Comparison of ENCODE assay signal across 11 cellular contexts in genomic region chr15:92968926-92969664, GRCh38.
DNase-seq lines count a peak whose midpoint lies in the region; ATAC-seq and TF ChIP-seq lines count a peak whose summit lies in the region.
"Had no signal": no experiment of that assay in that cellular context is flagged by ENCODE, and none has a peak within 500 bp of the region (broad histone marks: within the 10 kb centered on the region; RNA-seq: fewer than 3 reads in every experiment).

No MANE protein-coding gene starts in this region.

- H3K4me3 Mint-ChIP-seq in activated naive CD8-positive, alpha-beta T cell treated with anti-CD3 and anti-CD28 coated beads, Interleukin-2, amount 10 ng/mL, durations not matched to agents 7 days and 5 days, result no peak overlapping the region

- H3K36me3 ChIP-seq in hepatocyte (replicated peaks; ENCODE audit: insufficient read depth, low read depth) (peaks cover under 1% of the 10 kb centered on the region), spleen (peaks cover 7 to 99% (median 84%) of the 10 kb centered on the region in 6 donors)

- no peak overlapping the region for H3K4me3 ChIP-seq in hepatocyte
- no peak overlapping the region for H3K4me3 ChIP-seq in spleen
- H3K4me3 ChIP-seq: tibial nerve had no signal

- TF ChIP-seq POLR2A in spleen (IDR thresholded peaks at IDR 0.05), result no peak

- H3K4me2 ChIP-seq in hepatocyte, result no peak overlapping the region
- H3K4me2 ChIP-seq: SK-N-SH had no signal

- H3K79me2 ChIP-seq in hepatocyte, result peaks cover 88% of the 10 kb centered on the region

- H3K9me2 ChIP-seq in hepatocyte (replicated peaks; ENCODE audit: insufficient read depth), result no peaks in the 10 kb centered on the region
- H3K9me2 ChIP-seq: SK-N-SH had no signal

- POLR2A ChIA-PET in activated naive CD8-positive, alpha-beta T cell treated with anti-CD3 and anti-CD28 coated beads, Interleukin-2, amount 10 ng/mL, durations not matched to agents 7 days and 5 days (lab: Charles Lee), result no interaction called here

- H3K4me1 Mint-ChIP-seq in activated naive CD8-positive, alpha-beta T cell treated with anti-CD3 and anti-CD28 coated beads, Interleukin-2, amount 10 ng/mL, durations not matched to agents 7 days and 5 days, result peaks cover 10% of the 10 kb centered on the region

- no peaks in the 10 kb centered on the region for H3K27me3 ChIP-seq in hepatocyte
- no peaks in the 10 kb centered on the region for H3K27me3 ChIP-seq in spleen (replicated peaks in 1 of 7)
- H3K27me3 ChIP-seq: tibial nerve had no signal

- TF ChIP-seq CTCF in hepatocyte (IDR thresholded peaks at IDR 0.05; ENCODE audit: poor library complexity) (peak; percentile 7), spleen (IDR thresholded peaks at IDR 0.05 in 8 of 11, conservative IDR thresholded peaks at IDR 0.05 in 3 of 11) (no peak)

- H3K27ac ChIP-seq in hepatocyte (no peak overlapping the region), spleen (peak overlapping the region in 6 of 8 donors; percentile 8 to 47 (median 16))
- H3K27ac ChIP-seq: tibial nerve had no signal

- H3K9me3 Mint-ChIP-seq in activated naive CD8-positive, alpha-beta T cell treated with anti-CD3 and anti-CD28 coated beads, Interleukin-2, amount 10 ng/mL, durations not matched to agents 7 days and 5 days, result no peaks in the 10 kb centered on the region

- intact Hi-C loops in spleen (cut with DNase I; ENCODE audit: low total_unique reads), result no loop called here

- H3K27ac Mint-ChIP-seq in activated naive CD8-positive, alpha-beta T cell treated with anti-CD3 and anti-CD28 coated beads, Interleukin-2, amount 10 ng/mL, durations not matched to agents 7 days and 5 days, result no peak overlapping the region

- no peaks in the 10 kb centered on the region for H3K27me3 Mint-ChIP-seq in activated naive CD8-positive, alpha-beta T cell treated with anti-CD3 and anti-CD28 coated beads, Interleukin-2, amount 10 ng/mL, durations not matched to agents 7 days and 5 days

- H3K9me3 ChIP-seq in hepatocyte (ENCODE audit: low read depth), result no peaks in the 10 kb centered on the region
- no peaks in the 10 kb centered on the region for H3K9me3 ChIP-seq in spleen
- H3K9me3 ChIP-seq: SK-N-SH, tibial nerve had no signal

- no peak overlapping the region for H2AFZ ChIP-seq in hepatocyte

- 93% methylated on average over 5 of the region's 5 CpGs for WGBS in hepatocyte (ENCODE audit: low lambda C conversion rate, missing lambda C conversion rate)
- WGBS in spleen, 5 donors, result 89 to 99% (median 95%) methylated on average over 5 of the region's 5 CpGs

- peaks cover 61% of the 10 kb centered on the region for H3K36me3 Mint-ChIP-seq in activated naive CD8-positive, alpha-beta T cell treated with anti-CD3 and anti-CD28 coated beads, Interleukin-2, amount 10 ng/mL, durations not matched to agents 7 days and 5 days

- no peaks in the 10 kb centered on the region for H3K4me1 ChIP-seq in hepatocyte (ENCODE audit: insufficient read depth)
- peaks cover 6 to 49% (median 10%) of the 10 kb centered on the region in 6 donors for H3K4me1 ChIP-seq in spleen

- DNase-seq in NOMO-1 (lab: John Stamatoyannopoulos, UW; ENCODE audit: unreplicated experiment in 2 of 2) (peak; percentile 2 to 20), NOMO-1 treated with dmso at 0.1 percent for 144 hours (lab: John Stamatoyannopoulos, UW; ENCODE audit: unreplicated experiment) (no peak), hepatocyte (ENCODE audit: low spot score) (no peak), spleen (no peak), anterior cingulate cortex (lab: John Stamatoyannopoulos, UW) (no peak), NCI-H526 treated with DMSO at 0.1 percent for 48 hours (lab: John Stamatoyannopoulos, UW) (no peak), NCI-H187 (lab: John Stamatoyannopoulos, UW) (no peak)
- no peak for DNase-seq in activated naive CD8-positive, alpha-beta T cell treated with anti-CD3 and anti-CD28 coated beads, Interleukin-2, amount 10 ng/mL, durations not matched to agents 7 days and 5 days
- DNase-seq: 8988T, SK-N-SH had no signal

- ATAC-seq in activated naive CD8-positive, alpha-beta T cell treated with anti-CD3 and anti-CD28 coated beads, Interleukin-2, amount 10 ng/mL, durations not matched to agents 7 days and 5 days (ENCODE audit: low read depth), result peak; percentile 14

- peaks cover 8% of the 10 kb centered on the region for H4K20me1 ChIP-seq in hepatocyte (ENCODE audit: insufficient read depth, poor library complexity, severe bottlenecking)

Comparison
In these comparisons a context has a peak if more than half of its experiments do, and no peak if none do; other contexts are left out.
1. DNase-seq: peak in NOMO-1 (2 of 2); none in NOMO-1 treated with dmso at 0.1 percent for 144 hours (single experiment), activated naive CD8-positive, alpha-beta T cell treated with anti-CD3 and anti-CD28 coated beads, Interleukin-2, amount 10 ng/mL, durations not matched to agents 7 days and 5 days (single experiment), hepatocyte (single experiment), spleen (single experiment), anterior cingulate cortex (0 of 58), NCI-H526 treated with DMSO at 0.1 percent for 48 hours (single experiment) and NCI-H187 (0 of 2).